Comparison of ENCODE assay signal across 27 cellular contexts in genomic region chr15:86197770-86198169, GRCh38.
"Had no signal": no experiment of that assay in that cellular context is flagged by ENCODE, and none has a peak within 500 bp of the region (broad histone marks: within the 10 kb centered on the region; RNA-seq: fewer than 3 reads in every experiment).

No MANE protein-coding gene starts in this region.

- H3K9me3 ChIP-seq: breast epithelium, Peyer's patch, SJSA1 had no signal

- H3K36me3 ChIP-seq: breast epithelium, Peyer's patch, SJSA1 had no signal

- H3K27me3 ChIP-seq: breast epithelium, Peyer's patch, SJSA1 had no signal

- H3K4me3 Mint-ChIP-seq: activated B cell treated with CpG ODN at 0.5 μM for 24 hours; activated CD4-positive, alpha-beta T cell treated with anti-CD3 and anti-CD28 coated beads, Interleukin-2, amount 10 ng/mL, durations not matched to agents 24 days and 14 days; activated naive CD4-positive, alpha-beta T cell treated with anti-CD3 and anti-CD28 coated beads for 36 hours; activated naive CD8-positive, alpha-beta T cell; activated T-helper 17 cell treated with anti-CD3 and anti-CD28 coated beads, Interleukin-2, amount 50 U/mL, for 72 hours; T-helper 17 cell had no signal

- DNase-seq: activated B cell treated with CpG ODN at 0.5 μM for 24 hours; activated CD4-positive, alpha-beta T cell treated with anti-CD3 and anti-CD28 coated beads for 1 hour; activated CD4-positive, alpha-beta T cell treated with anti-CD3 and anti-CD28 coated beads, Interleukin-2, amount 10 ng/mL, durations not matched to agents 24 days and 14 days; activated CD4-positive, alpha-beta T cell treated with anti-CD3 and anti-CD28 coated beads, Interleukin-2, amount 50 U/mL, for 48 hours; activated CD8-positive, alpha-beta memory T cell treated with anti-CD3 and anti-CD28 coated beads for 24 hours; activated gamma-delta T cell; activated naive CD4-positive, alpha-beta T cell treated with anti-CD3 and anti-CD28 coated beads for 36 hours; activated T-cell treated with anti-CD3 and anti-CD28 coated beads, Interleukin-2, amount 50 U/mL, for 48 hours; anterior cingulate cortex; caudate nucleus; NCI-H1048; NCI-H146; NCI-H1930; NCI-H2171; NCI-H2227 treated with DMSO at 0.1 percent for 48 hours; NCI-H446 treated with DMSO at 0.1 percent for 48 hours; NCI-H524 treated with DMSO at 0.1 percent for 48 hours; NCI-H774; NK-92 treated with Interleukin-12 subunit alpha and Interleukin-12 subunit beta, amount 100 ng/mL, for 24 hours; Peyer's patch; SHP77; T-helper 17 cell; T-helper 9 cell had no signal

- H3K4me3 ChIP-seq: breast epithelium, Peyer's patch, SJSA1 had no signal

- H3K4me1 ChIP-seq: breast epithelium, Peyer's patch, SJSA1 had no signal

- H3K9me3 Mint-ChIP-seq: activated B cell treated with CpG ODN at 0.5 μM for 24 hours; activated CD4-positive, alpha-beta T cell treated with anti-CD3 and anti-CD28 coated beads, Interleukin-2, amount 10 ng/mL, durations not matched to agents 24 days and 14 days; activated naive CD4-positive, alpha-beta T cell treated with anti-CD3 and anti-CD28 coated beads for 36 hours; activated T-helper 17 cell treated with anti-CD3 and anti-CD28 coated beads, Interleukin-2, amount 50 U/mL, for 72 hours had no signal

- H3K27ac ChIP-seq: breast epithelium, Peyer's patch, SJSA1 had no signal

- H3K27me3 Mint-ChIP-seq: activated B cell treated with CpG ODN at 0.5 μM for 24 hours; activated CD4-positive, alpha-beta T cell treated with anti-CD3 and anti-CD28 coated beads, Interleukin-2, amount 10 ng/mL, durations not matched to agents 24 days and 14 days; T-helper 17 cell had no signal

- H3K27ac Mint-ChIP-seq: activated B cell treated with CpG ODN at 0.5 μM for 24 hours; activated CD4-positive, alpha-beta T cell treated with anti-CD3 and anti-CD28 coated beads, Interleukin-2, amount 10 ng/mL, durations not matched to agents 24 days and 14 days; activated naive CD4-positive, alpha-beta T cell treated with anti-CD3 and anti-CD28 coated beads for 36 hours; activated naive CD8-positive, alpha-beta T cell; activated T-helper 17 cell treated with anti-CD3 and anti-CD28 coated beads, Interleukin-2, amount 50 U/mL, for 72 hours; T-helper 17 cell had no signal

- H3K36me3 Mint-ChIP-seq: activated naive CD8-positive, alpha-beta T cell had no signal

- H3K4me1 Mint-ChIP-seq: activated B cell treated with CpG ODN at 0.5 μM for 24 hours; activated CD4-positive, alpha-beta T cell treated with anti-CD3 and anti-CD28 coated beads, Interleukin-2, amount 10 ng/mL, durations not matched to agents 24 days and 14 days; activated T-helper 17 cell treated with anti-CD3 and anti-CD28 coated beads, Interleukin-2, amount 50 U/mL, for 72 hours had no signal

- ATAC-seq: activated T-helper 17 cell treated with anti-CD3 and anti-CD28 coated beads, Interleukin-2, amount 50 U/mL, for 72 hours; T-helper 17 cell had no signal
